Comparison of ENCODE assay signal across 16 cellular contexts in the genomic region with DNA sequence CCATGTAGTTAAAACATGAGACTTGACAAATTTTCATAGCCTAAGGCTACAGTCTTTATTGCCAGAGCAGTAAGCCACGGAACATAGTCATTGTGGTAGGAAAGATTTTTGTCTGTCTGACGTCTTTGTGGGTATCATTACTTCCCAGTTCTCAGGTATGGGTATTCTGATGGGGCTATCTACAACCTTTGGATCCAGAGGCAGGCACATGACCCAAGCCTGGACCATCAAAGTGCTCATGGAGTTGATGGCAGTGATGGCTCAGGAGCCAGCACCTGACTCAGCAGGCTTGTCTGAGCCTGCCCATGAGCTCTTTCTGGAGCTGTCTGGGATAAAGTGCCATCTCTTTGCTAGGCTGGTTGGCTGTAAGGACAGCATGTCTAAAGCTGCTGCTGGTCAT.
"Had no signal": no experiment of that assay in that cellular context is flagged by ENCODE, and none has a peak within 500 bp of the region (broad histone marks: within the 10 kb centered on the region; RNA-seq: fewer than 3 reads in every experiment).

No MANE protein-coding gene starts in this region.

- H3K79me2 ChIP-seq: hepatocyte had no signal

- H3K4me3 Mint-ChIP-seq: activated T-cell treated with anti-CD3 and anti-CD28 coated beads, Interleukin-2, amount 50 U/mL, for 24 hours; endodermal cell; naive thymus-derived CD8-positive, alpha-beta T cell had no signal

- H3K36me3 ChIP-seq: cardiac muscle cell, neutrophil, thyroid gland had no signal

- H3K4me2 ChIP-seq: hepatocyte had no signal

- DNase-seq: activated CD4-positive, alpha-beta T cell treated with anti-CD3 and anti-CD28 coated beads, Interleukin-2, amount 50 U/mL, for 48 hours; activated effector memory CD4-positive, alpha-beta T cell treated with Interleukin-2 at 50 U/mL for 16 hours; activated naive CD4-positive, alpha-beta T cell treated with anti-CD3 and anti-CD28 coated beads, Interleukin-2, amount 50 U/mL, for 16 hours; activated T-cell treated with anti-CD3 and anti-CD28 coated beads, Interleukin-2, amount 50 U/mL, for 24 hours; endodermal cell; islet precursor cell; mucosa of descending colon; naive thymus-derived CD8-positive, alpha-beta T cell; stimulated activated CD4-positive, alpha-beta T cell treated with anti-CD3 and anti-CD28 coated beads, Interleukin-1b, Interleukin-23, amount 100 ng/mL, for 48 hours; thyroid gland had no signal

- H3K27ac Mint-ChIP-seq: activated T-cell treated with anti-CD3 and anti-CD28 coated beads, Interleukin-2, amount 50 U/mL, for 24 hours; endodermal cell; naive thymus-derived CD8-positive, alpha-beta T cell had no signal

- H3K9me3 ChIP-seq: mucosa of descending colon, neutrophil, thyroid gland had no signal

- H3K27me3 ChIP-seq: cardiac muscle cell, hepatocyte, neutrophil, thyroid gland had no signal

- FAIRE-seq: astrocyte had no signal

- H3K9me3 Mint-ChIP-seq: activated T-cell treated with anti-CD3 and anti-CD28 coated beads, Interleukin-2, amount 50 U/mL, for 24 hours had no signal

- ATAC-seq: left lobe of liver; mucosa of descending colon; naive thymus-derived CD8-positive, alpha-beta T cell had no signal

- H3K36me3 Mint-ChIP-seq: naive thymus-derived CD8-positive, alpha-beta T cell had no signal

- H2AFZ ChIP-seq: hepatocyte had no signal

- H3K4me3 ChIP-seq: cardiac muscle cell, hepatocyte, mucosa of descending colon, thyroid gland had no signal

- H3K27ac ChIP-seq: cardiac muscle cell, hepatocyte, neutrophil, thyroid gland, VCaP had no signal

- H3K4me1 Mint-ChIP-seq: endodermal cell had no signal

- H3K4me1 ChIP-seq: thyroid gland had no signal
